ENCODE assay signal across 34 cellular contexts in the genomic region with DNA sequence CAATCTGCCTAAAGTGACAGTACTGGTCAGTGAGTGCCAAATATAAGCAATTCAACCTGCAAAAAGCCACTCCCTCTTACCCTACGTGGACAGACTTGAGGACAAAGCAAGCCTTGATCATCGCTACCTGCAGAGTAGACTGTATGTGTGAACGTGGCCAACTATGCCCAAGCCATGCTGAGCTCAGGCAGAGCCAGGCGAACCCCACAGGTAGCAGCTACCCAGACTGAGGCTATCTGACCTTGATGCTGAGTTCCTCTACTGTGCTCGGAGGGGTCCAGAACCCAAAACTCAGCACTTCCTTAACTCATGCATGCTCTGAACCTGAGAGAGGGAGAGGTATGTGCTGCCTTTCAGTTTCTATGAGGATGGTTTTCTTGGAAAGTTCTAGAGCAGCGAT.
"Had no signal": no experiment of that assay in that cellular context is flagged by ENCODE, and none has a peak within 500 bp of the region (broad histone marks: within the 10 kb centered on the region; RNA-seq: fewer than 3 reads in every experiment).

No MANE protein-coding gene starts in this region.

- H3K27me3 ChIP-seq: MG63 had no signal

- H3K27ac ChIP-seq: KMS-11 had no signal

- H3K4me2 ChIP-seq: KMS-11 had no signal

- H3K9ac ChIP-seq: KMS-11 had no signal

- DNase-seq: Karpas-422, Kasumi-1, KG1, MG63, MM.1S, MV-4-11, NCI-H1048, NCI-H1092, NCI-H1092 treated with DMSO at 0.1 percent for 48 hours, NCI-H1105, NCI-H1105 treated with DMSO at 0.1 percent for 48 hours, NCI-H1417, NCI-H1417 treated with DMSO at 0.1 percent for 48 hours, NCI-H1436, NCI-H1436 treated with DMSO at 0.1 percent for 48 hours, NCI-H146, NCI-H1694, NCI-H1694 treated with DMSO at 0.1 percent for 48 hours, NCI-H187, NCI-H187 treated with DMSO at 0.1 percent for 48 hours, NCI-H1930, NCI-H2029, NCI-H2029 treated with DMSO at 0.1 percent for 48 hours, NCI-H2081, NCI-H2081 treated with DMSO at 0.1 percent for 48 hours, NCI-H2107, NCI-H2171, NCI-H2171 treated with DMSO at 0.1 percent for 48 hours, NCI-H2227 treated with DMSO at 0.1 percent for 48 hours, NCI-H226, NCI-H345, NCI-H446, NCI-H446 treated with DMSO at 0.1 percent for 48 hours had no signal

- H3K36me3 ChIP-seq: MG63 had no signal

- H3K4me3 ChIP-seq: MG63 had no signal

- H3K9me3 ChIP-seq: MG63 had no signal
